Comparison of ENCODE assay signal across 17 cellular contexts in the genomic region with DNA sequence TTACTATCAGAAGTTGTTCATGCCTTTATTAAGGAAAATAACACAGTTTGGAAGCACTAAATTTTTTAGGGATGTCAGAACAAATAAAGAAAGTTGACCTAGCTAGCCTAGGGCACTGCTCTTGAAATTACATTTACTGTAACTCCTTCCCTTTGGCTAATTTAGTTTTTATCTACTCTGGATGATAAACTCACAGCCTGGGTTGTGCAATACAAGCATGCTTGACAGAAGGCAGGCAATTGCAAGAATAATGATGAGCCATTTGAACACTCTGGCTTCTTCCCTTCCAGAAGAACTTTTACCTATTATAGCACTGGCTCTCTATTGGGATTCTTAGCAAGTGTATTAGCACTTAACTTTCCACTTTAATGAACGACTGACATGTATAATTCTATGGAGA.
A peak's percentile ranks its signal among the peaks of the same experiment; 100 is the strongest.
DNase-seq lines count a peak whose midpoint lies in the region; TF ChIP-seq lines count a peak whose summit lies in the region.
"Had no signal": no experiment of that assay in that cellular context is flagged by ENCODE, and none has a peak within 500 bp of the region (broad histone marks: within the 10 kb centered on the region; RNA-seq: fewer than 3 reads in every experiment).

No MANE protein-coding gene starts in this region.

- no peak overlapping the region for H3K4me3 ChIP-seq in epithelial cell of esophagus (ENCODE audit: low read length)
- H3K4me3 ChIP-seq: HAP-1, SJSA1 had no signal

- no peaks in the 10 kb centered on the region for H3K27me3 Mint-ChIP-seq in nephron (ENCODE audit: low read depth)
- H3K27me3 Mint-ChIP-seq in endothelial cell (ENCODE audit: unreplicated experiment): no peaks in the 10 kb centered on the region

- peaks cover 35% of the 10 kb centered on the region for H3K4me1 Mint-ChIP-seq in nephron
- no peaks in the 10 kb centered on the region for H3K4me1 Mint-ChIP-seq in endothelial cell (ENCODE audit: unreplicated experiment)

- TF ChIP-seq CTCF in epithelial cell of esophagus (IDR thresholded peaks at IDR 0.05; ENCODE audit: insufficient read depth, low read depth, low read length, missing control alignments): no peak
- TF ChIP-seq CTCF in nephron (IDR thresholded peaks at IDR 0.05; ENCODE audit: unreplicated experiment in 3 of 3): no peak
- TF ChIP-seq CTCF in endothelial cell (IDR thresholded peaks at IDR 0.05; ENCODE audit: unreplicated experiment): no peak

- H3K36me3 Mint-ChIP-seq in nephron (ENCODE audit: low read depth) (no peaks in the 10 kb centered on the region), endothelial cell (ENCODE audit: low read depth, unreplicated experiment) (no peaks in the 10 kb centered on the region)

- H3K27ac Mint-ChIP-seq in nephron (peak overlapping the region in 2 of 3 experiments; percentile 45 to 64), endothelial cell (ENCODE audit: unreplicated experiment) (no peak overlapping the region)

- DNase-seq in NOMO-1 treated with DMSO at 0.1 percent for 48 hours (lab: John Stamatoyannopoulos, UW; ENCODE audit: unreplicated experiment) (peak; percentile 1), NOMO-1 treated with dmso at 0.1 percent for 144 hours (lab: John Stamatoyannopoulos, UW; ENCODE audit: unreplicated experiment) (no peak), NCI-H69 (lab: John Stamatoyannopoulos, UW) (peak; percentile 54), epithelial cell of esophagus (ENCODE audit: low read depth) (peak; percentile 24), GOT3 (lab: John Stamatoyannopoulos, UW) (no peak), endothelial cell (ENCODE audit: low spot score) (no peak), NCI-H2029 (lab: John Stamatoyannopoulos, UW) (no peak)
- DNase-seq: COR-L47, DMS153, EL, NCI-H1048, NCI-H146, NCI-H2171, NCI-H510A treated with DMSO at 0.1 percent for 48 hours had no signal

- H3K4me3 Mint-ChIP-seq in nephron: no peak overlapping the region
- no peak overlapping the region for H3K4me3 Mint-ChIP-seq in endothelial cell (ENCODE audit: unreplicated experiment)

- no peaks in the 10 kb centered on the region for H3K9me3 Mint-ChIP-seq in nephron
- no peaks in the 10 kb centered on the region for H3K9me3 Mint-ChIP-seq in endothelial cell (ENCODE audit: unreplicated experiment)

Comparison
In these comparisons a context has a peak if more than half of its experiments do, and no peak if none do; other contexts are left out.
1. DNase-seq: peak in NOMO-1 treated with DMSO at 0.1 percent for 48 hours (single experiment), NCI-H69 (single experiment) and epithelial cell of esophagus (single experiment); none in NOMO-1 treated with dmso at 0.1 percent for 144 hours (single experiment), GOT3 (single experiment), endothelial cell (single experiment) and NCI-H2029 (single experiment).